In genomic region chr9:128836509-128837145, GRCh38 we compare ENCODE assay signal across 20 cellular contexts.
"Had no signal": no experiment of that assay in that cellular context is flagged by ENCODE, and none has a peak within 500 bp of the region (broad histone marks: within the 10 kb centered on the region; RNA-seq: fewer than 3 reads in every experiment).

No MANE protein-coding gene starts in this region.

- H3K4me1 ChIP-seq: colonic mucosa, esophagus squamous epithelium, gastroesophageal sphincter, psoas muscle, sigmoid colon, stomach, transverse colon had no signal

- H3K27me3 ChIP-seq: colonic mucosa, esophagus squamous epithelium, gastroesophageal sphincter, neutrophil, sigmoid colon, stomach, transverse colon had no signal

- H3K4me3 ChIP-seq: colonic mucosa, esophagus squamous epithelium, gastroesophageal sphincter, mucosa of descending colon, psoas muscle, sigmoid colon, skin epidermis, stomach, thoracic aorta, transverse colon had no signal

- ATAC-seq: gastroesophageal sphincter; mucosa of descending colon; naive thymus-derived CD8-positive, alpha-beta T cell; psoas muscle had no signal

- H3K27me3 Mint-ChIP-seq: naive thymus-derived CD8-positive, alpha-beta T cell had no signal

- H3K27ac Mint-ChIP-seq: naive thymus-derived CD8-positive, alpha-beta T cell had no signal

- H3K4me3 Mint-ChIP-seq: naive thymus-derived CD8-positive, alpha-beta T cell had no signal

- H3K4me1 Mint-ChIP-seq: naive thymus-derived CD8-positive, alpha-beta T cell had no signal

- H3K36me3 ChIP-seq: colonic mucosa, transverse colon had no signal

- DNase-seq: colonic mucosa; dermis blood vessel endothelial cell; esophagus squamous epithelium; foreskin fibroblast; glutamatergic neuron; islet precursor cell; naive thymus-derived CD8-positive, alpha-beta T cell; retina; sigmoid colon; stimulated activated CD4-positive, alpha-beta T cell treated with anti-CD3 and anti-CD28 coated beads, Interleukin-12 subunit alpha, Interleukin-12 subunit beta, amount 100 ng/mL, for 4 hours; stimulated activated naive CD4-positive, alpha-beta T cell; stomach; substantia nigra; transverse colon had no signal

- H3K9me3 ChIP-seq: colonic mucosa, esophagus squamous epithelium, gastroesophageal sphincter, mucosa of descending colon, neutrophil, psoas muscle, sigmoid colon, stomach, thoracic aorta, transverse colon had no signal

- H3K27ac ChIP-seq: colonic mucosa, esophagus squamous epithelium, gastroesophageal sphincter, neutrophil, psoas muscle, sigmoid colon, skin epidermis, stomach, thoracic aorta, transverse colon had no signal
